ENCODE assay signal across 8 cellular contexts in the genomic region with DNA sequence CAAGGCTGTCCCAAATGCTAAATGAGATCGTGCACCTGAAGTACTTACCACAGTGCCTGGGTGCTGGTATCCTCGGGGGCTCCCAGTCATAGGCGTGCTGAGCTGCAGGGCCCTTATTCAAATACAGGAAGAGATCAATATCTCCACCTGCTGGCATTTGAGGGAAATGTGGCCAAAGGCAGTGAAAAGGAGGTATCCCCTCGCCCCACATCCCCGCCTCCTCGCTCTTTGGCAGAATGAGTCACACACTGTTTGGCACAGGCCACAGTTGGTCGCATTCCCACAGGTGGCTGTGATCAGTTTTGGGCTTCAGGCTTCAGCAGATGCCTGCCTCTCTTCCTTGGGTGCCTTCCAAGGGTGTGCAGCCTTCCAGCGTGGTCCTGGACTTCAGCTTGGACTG. TPM values are rescaled to one million over a fixed set of nuclear protein-coding genes. Genes with fewer than 3 reads are reported as not detected.
DNase-seq lines count a peak whose midpoint lies in the region; ATAC-seq and TF ChIP-seq lines count a peak whose summit lies in the region.

No MANE protein-coding gene starts in this region.

- intact Hi-C loops in left ventricle myocardium inferior (cut with micrococcal nuclease) (no loop called here), Right ventricle myocardium inferior (cut with DNase I) (no loop called here)

- H3K27ac ChIP-seq in left ventricle myocardium inferior (replicated peaks) = no peak overlapping the region
- H3K27ac ChIP-seq in WERI-Rb-1 = no peak overlapping the region
- H3K27ac ChIP-seq in substantia nigra (ENCODE audit: low read depth, low read length, poor library complexity, severe bottlenecking) = peak overlapping the region; percentile 55

- H3K27me3 ChIP-seq in left ventricle myocardium inferior (ENCODE audit: low read depth) = no peaks in the 10 kb centered on the region
- H3K27me3 ChIP-seq in WERI-Rb-1 (ENCODE audit: insufficient read depth, low read depth, severe bottlenecking) = peaks cover 6% of the 10 kb centered on the region

- DNase-seq in left ventricle myocardium inferior = no peak
- no peak for DNase-seq in Right ventricle myocardium inferior (ENCODE audit: missing footprints)
- peak; percentile 48 for DNase-seq in NCI-H2107 (lab: John Stamatoyannopoulos, UW)
- peak; percentile 81 for DNase-seq in WERI-Rb-1
- peak; percentile 9 for DNase-seq in central memory CD4-positive, alpha-beta T cell
- peak; percentile 20 for DNase-seq in midbrain (lab: John Stamatoyannopoulos, UW)
- peak in 17 of 49 donors; percentile 4 to 76 (median 20) for DNase-seq in substantia nigra (lab: John Stamatoyannopoulos, UW)

- H3K36me3 ChIP-seq in left ventricle myocardium inferior (no peaks in the 10 kb centered on the region), WERI-Rb-1 (no peaks in the 10 kb centered on the region)

- H3K4me3 ChIP-seq in left ventricle myocardium inferior (no peak overlapping the region), WERI-Rb-1 (ENCODE audit: low read depth, low read length) (no peak overlapping the region)

- H3K9me3 ChIP-seq in left ventricle myocardium inferior (replicated peaks) (no peaks in the 10 kb centered on the region), WERI-Rb-1 (ENCODE audit: severe bottlenecking) (no peaks in the 10 kb centered on the region)

- TF ChIP-seq CTCF in left ventricle myocardium inferior (IDR thresholded peaks at IDR 0.05; ENCODE audit: borderline replicate concordance) (peak; percentile 26), WERI-Rb-1 (IDR thresholded peaks at IDR 0.05; ENCODE audit: low read depth, low read length) (peak; percentile 78)

- no peaks in the 10 kb centered on the region for H3K4me1 ChIP-seq in left ventricle myocardium inferior

- no peak for ATAC-seq in Right ventricle myocardium inferior
- ATAC-seq in HG02798 (IDR thresholded peaks at IDR 0.05; ENCODE audit: poor library complexity, unreplicated experiment) = peak; percentile 76

RNA-seq across cellular contexts. Expression of gene ZNF185, which starts 28.4 kb away (rescaled TPM):
- total RNA-seq in left ventricle myocardium inferior (1.6 TPM), Right ventricle myocardium inferior (1.9 TPM)

Comparison
In these comparisons a context has a peak if more than half of its experiments do, and no peak if none do; other contexts are left out.
1. DNase-seq: peak in NCI-H2107 (single experiment), WERI-Rb-1 (single experiment), central memory CD4-positive, alpha-beta T cell (single experiment) and midbrain (single experiment); none in left ventricle myocardium inferior (single experiment) and Right ventricle myocardium inferior (single experiment).